In the genomic region with DNA sequence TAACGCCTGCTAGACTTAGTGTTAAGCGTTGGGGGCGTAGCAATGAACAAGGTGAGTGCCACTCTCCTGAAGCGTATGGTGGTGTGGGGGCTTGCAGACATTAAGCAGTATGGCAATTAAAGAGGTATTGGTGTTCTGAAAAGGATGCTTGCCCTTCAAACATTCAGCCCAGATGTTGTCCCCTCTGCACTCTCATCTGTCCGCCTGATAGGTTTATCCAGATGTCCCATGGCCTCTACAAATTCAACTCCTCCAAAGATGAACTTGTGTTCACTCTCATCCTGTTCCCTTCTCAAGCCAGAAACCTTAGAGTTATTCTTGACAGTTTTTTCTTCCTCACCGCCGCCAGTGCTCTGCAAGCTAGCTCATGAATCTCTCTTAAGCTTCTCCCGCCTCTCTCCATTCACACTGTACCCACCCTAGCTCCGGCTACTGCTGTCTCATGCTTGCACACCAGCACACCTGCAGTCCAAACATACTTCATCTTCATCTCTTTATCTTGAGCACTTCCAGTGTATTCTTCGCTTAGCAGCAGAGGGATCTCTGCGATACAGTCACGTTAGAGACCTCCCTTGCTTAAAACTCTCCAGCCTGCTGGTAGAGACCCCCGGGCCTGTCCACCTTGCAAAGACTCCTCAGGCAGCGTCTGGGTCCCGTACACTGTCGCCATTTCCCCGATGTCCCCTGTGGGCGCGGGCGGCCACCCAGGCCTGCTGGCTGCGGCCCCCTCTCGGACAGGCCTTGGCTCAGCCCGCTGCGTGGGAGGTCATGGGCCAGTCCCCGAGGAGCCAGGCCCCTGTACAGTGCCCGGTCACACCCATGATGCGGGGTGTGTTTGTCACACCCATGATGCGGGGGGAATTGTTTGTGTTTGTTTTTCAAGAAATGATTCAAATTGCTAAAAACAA, we compare ENCODE assay signal across 8 cellular contexts. TPM values are rescaled to one million over a fixed set of nuclear protein-coding genes. Genes with fewer than 3 reads are reported as not detected.
DNase-seq lines count a peak whose midpoint lies in the region; ATAC-seq and TF ChIP-seq lines count a peak whose summit lies in the region.

No MANE protein-coding gene starts in this region.

- peak overlapping the region; percentile 92 for H3K27ac Mint-ChIP-seq in activated naive CD4-positive, alpha-beta T cell treated with anti-CD3 and anti-CD28 coated beads, Interleukin-2, amount 10 ng/mL, durations not matched to agents 7 days and 5 days

- no peak for DNase-seq in activated naive CD4-positive, alpha-beta T cell treated with anti-CD3 and anti-CD28 coated beads, Interleukin-2, amount 10 ng/mL, durations not matched to agents 7 days and 5 days
- DNase-seq in activated naive CD4-positive, alpha-beta T cell treated with Interleukin-2 at 50 U/mL for 16 hours: no peak
- DNase-seq in brain microvascular endothelial cell (no peak), lung (ENCODE audit: low spot score) (no peak), upper lobe of right lung (no peak), NCI-H187 treated with DMSO at 0.1 percent for 48 hours (lab: John Stamatoyannopoulos, UW) (no peak), dedifferentiated amniotic fluid mesenchymal stem cell (ENCODE audit: extremely low spot score) (no peak)

- peak overlapping the region; percentile 98 for H3K4me3 ChIP-seq in brain microvascular endothelial cell (ENCODE audit: low read depth, low read length)
- peak overlapping the region; percentile 88 for H3K4me3 ChIP-seq in lung
- peak overlapping the region; percentile 85 for H3K4me3 ChIP-seq in upper lobe of right lung

- H3K27ac ChIP-seq in brain microvascular endothelial cell (peak overlapping the region; percentile 63), lung (ENCODE audit: low read depth in 1 of 2, low read length in 1 of 2) (peak overlapping the region; percentile 75 to 91), upper lobe of right lung (peak overlapping the region; percentile 89)

- H3K4me3 Mint-ChIP-seq in activated naive CD4-positive, alpha-beta T cell treated with anti-CD3 and anti-CD28 coated beads, Interleukin-2, amount 10 ng/mL, durations not matched to agents 7 days and 5 days: peak overlapping the region; percentile 83

- ATAC-seq in lung (ENCODE audit: insufficient read depth, low FRiP score) (no peak), upper lobe of right lung (no peak), HG03432 (IDR thresholded peaks at IDR 0.05; ENCODE audit: unreplicated experiment) (no peak)

- H3K4me1 ChIP-seq in lung (ENCODE audit: control insufficient read depth in 2 of 2, insufficient read depth in 2 of 2, low read length in 2 of 2) (peaks cover 3 to 8% of the 10 kb centered on the region in 2 donors), upper lobe of right lung (peaks cover 20% of the 10 kb centered on the region)

- no peak for TF ChIP-seq CTCF in brain microvascular endothelial cell (IDR thresholded peaks at IDR 0.05; ENCODE audit: low read depth, low read length, missing control alignments)
- TF ChIP-seq CTCF in lung (IDR thresholded peaks at IDR 0.05; ENCODE audit: control extremely low read depth, extremely low read depth): no peak
- TF ChIP-seq CTCF in upper lobe of right lung (IDR thresholded peaks at IDR 0.05): no peak

- no peaks in the 10 kb centered on the region for H3K9me3 Mint-ChIP-seq in activated naive CD4-positive, alpha-beta T cell treated with anti-CD3 and anti-CD28 coated beads, Interleukin-2, amount 10 ng/mL, durations not matched to agents 7 days and 5 days

- intact Hi-C loops in upper lobe of right lung (cut with DNase I): loop anchor here (2.0 kb wide), 1 partner anchor 87 kb away; no protein-coding TSS in a partner anchor

- peaks cover 27% of the 10 kb centered on the region for H3K4me1 Mint-ChIP-seq in activated naive CD4-positive, alpha-beta T cell treated with anti-CD3 and anti-CD28 coated beads, Interleukin-2, amount 10 ng/mL, durations not matched to agents 7 days and 5 days

- H3K27me3 ChIP-seq in brain microvascular endothelial cell (replicated peaks) (no peaks in the 10 kb centered on the region), lung (ENCODE audit: control insufficient read depth, insufficient read depth) (no peaks in the 10 kb centered on the region), upper lobe of right lung (no peaks in the 10 kb centered on the region)

- H3K36me3 ChIP-seq in brain microvascular endothelial cell (replicated peaks): peaks cover 32% of the 10 kb centered on the region
- peaks cover 23 to 26% of the 10 kb centered on the region in 2 donors for H3K36me3 ChIP-seq in lung (ENCODE audit: control insufficient read depth in 2 of 2, insufficient read depth in 2 of 2, low read length in 2 of 2)
- H3K36me3 ChIP-seq in upper lobe of right lung: peaks cover 40% of the 10 kb centered on the region

- peaks cover 6% of the 10 kb centered on the region for H3K27me3 Mint-ChIP-seq in activated naive CD4-positive, alpha-beta T cell treated with anti-CD3 and anti-CD28 coated beads, Interleukin-2, amount 10 ng/mL, durations not matched to agents 7 days and 5 days

- peaks cover 29% of the 10 kb centered on the region for H3K36me3 Mint-ChIP-seq in activated naive CD4-positive, alpha-beta T cell treated with anti-CD3 and anti-CD28 coated beads, Interleukin-2, amount 10 ng/mL, durations not matched to agents 7 days and 5 days

- no peaks in the 10 kb centered on the region for H3K9me3 ChIP-seq in lung (ENCODE audit: control insufficient read depth in 2 of 2, insufficient read depth in 1 of 2, low read length in 1 of 2)
- no peaks in the 10 kb centered on the region for H3K9me3 ChIP-seq in upper lobe of right lung

- in situ Hi-C loops in brain microvascular endothelial cell (cut with HindIII; ENCODE audit: low pct_ligation_motif_present, low sequenced_read_pairs): no loop called here

- WGBS in lung, 2 donors: 71 to 80% methylated on average over 28 of the region's 28 CpGs

- CTCF ChIA-PET in activated naive CD4-positive, alpha-beta T cell treated with anti-CD3 and anti-CD28 coated beads, Interleukin-2, amount 10 ng/mL, durations not matched to agents 7 days and 5 days (lab: Charles Lee): interaction anchor here (1.3 to 6.7 kb wide), 2 partner anchors 25 to 87 kb away, joined by 3 to 85 read pairs; no protein-coding TSS in a partner anchor

RNA-seq across cellular contexts. Expression of a gene that starts 1.0 kb away (rescaled TPM):
- total RNA-seq in lung (10 to 100 TPM; 25.8 to 26.5 TPM), upper lobe of right lung (25.9 TPM)
- polyA plus RNA-seq in lung: 10 to 100 TPM; 24.9 to 30.0 TPM

RNA-seq across cellular contexts. Expression of a gene that starts 32.0 kb away (rescaled TPM):
- 10 to 100 TPM; 70.7 to 84.9 TPM for total RNA-seq in lung
- 10 to 100 TPM; 29.3 to 41.9 TPM for polyA plus RNA-seq in lung
- total RNA-seq in upper lobe of right lung: 76.0 TPM

RNA-seq across cellular contexts. Expression of a gene that starts 57.7 kb away (rescaled TPM):
- 10 to 100 TPM; 25.8 to 33.9 TPM for total RNA-seq in lung
- 10 to 100 TPM in 1 of 2 donors, 1 to 10 TPM in 1; 9.5 to 22.5 TPM for polyA plus RNA-seq in lung
- total RNA-seq in upper lobe of right lung: 54.4 TPM
